ENCODE assay signal across 15 cellular contexts in the genomic region with DNA sequence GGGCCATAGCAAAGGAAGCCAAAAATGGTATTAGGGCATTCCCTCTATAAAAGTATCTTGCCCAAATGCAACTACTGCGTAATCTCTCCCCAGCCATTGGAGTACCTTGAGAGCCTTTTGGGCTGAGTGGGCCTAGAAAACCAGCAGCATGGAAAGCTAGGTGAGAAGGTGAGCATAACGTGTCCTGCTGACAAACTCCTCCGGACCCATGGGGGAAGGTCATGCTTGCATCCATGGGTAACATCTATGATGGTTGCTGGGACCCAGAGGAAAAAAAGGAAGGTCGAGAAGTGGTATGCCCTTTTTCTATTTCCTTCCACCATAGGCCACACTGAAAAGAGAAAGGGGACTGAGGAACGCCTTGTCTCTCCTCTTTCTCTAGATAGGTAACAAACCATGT. TPM values are rescaled to one million over a fixed set of nuclear protein-coding genes. Genes with fewer than 3 reads are reported as not detected.
A peak's percentile ranks its signal among the peaks of the same experiment; 100 is the strongest.
DNase-seq lines count a peak whose midpoint lies in the region; ATAC-seq and TF ChIP-seq lines count a peak whose summit lies in the region.
"Had no signal": no experiment of that assay in that cellular context is flagged by ENCODE, and none has a peak within 500 bp of the region (broad histone marks: within the 10 kb centered on the region; RNA-seq: fewer than 3 reads in every experiment).

No MANE protein-coding gene starts in this region.

- H3K9me3 ChIP-seq in A673 (ENCODE audit: low read depth, low read length, poor library complexity, severe bottlenecking) (peaks cover 49% of the 10 kb centered on the region), fibroblast of lung (ENCODE audit: control insufficient read depth, insufficient read depth, low read depth, low read length) (no peaks in the 10 kb centered on the region)

- no peaks in the 10 kb centered on the region for H3K27me3 ChIP-seq in A673 (replicated peaks; ENCODE audit: insufficient read depth, low read depth, low read length, poor library complexity)
- H3K27me3 ChIP-seq in fibroblast of lung (ENCODE audit: control insufficient read depth, insufficient read depth, low read length) = no peaks in the 10 kb centered on the region

- ATAC-seq in HG03095 (IDR thresholded peaks at IDR 0.05; ENCODE audit: unreplicated experiment) = no peak
- ATAC-seq in Right ventricle myocardium inferior = no peak
- ATAC-seq: left colon had no signal

- H3K9ac ChIP-seq in fibroblast of lung (ENCODE audit: insufficient read depth, low read length) = no peak overlapping the region

- H3K27ac ChIP-seq in A673 (ENCODE audit: low read depth, low read length, poor library complexity, severe bottlenecking) (no peak overlapping the region), fibroblast of lung (ENCODE audit: insufficient read depth, low read length) (no peak overlapping the region)
- H3K27ac ChIP-seq: skin epidermis had no signal

- no peaks in the 10 kb centered on the region for H3K79me2 ChIP-seq in fibroblast of lung (ENCODE audit: control insufficient read depth, insufficient read depth, low read length)

- POLR2A ChIA-PET in A673 (lab: Charles Lee; ENCODE audit: low non-redundant PET) = no interaction called here

- H4K20me1 ChIP-seq in fibroblast of lung (ENCODE audit: control insufficient read depth, extremely low read depth, insufficient read depth, low read length) = no peaks in the 10 kb centered on the region

- TF ChIP-seq CTCF in A673 (conservative IDR thresholded peaks at IDR 0.05; ENCODE audit: low read depth, low read length) (no peak), fibroblast of lung (conservative IDR thresholded peaks at IDR 0.05 in 1 of 2, IDR thresholded peaks at IDR 0.05 in 1 of 2; ENCODE audit: low read depth in 1 of 2, low read length in 2 of 2) (no peak)

- no peak overlapping the region for H2AFZ ChIP-seq in fibroblast of lung (ENCODE audit: low read length)

- CTCF ChIA-PET in A673 (lab: Charles Lee) = no interaction called here

- no peak overlapping the region for H3K4me2 ChIP-seq in fibroblast of lung (ENCODE audit: extremely low read depth, insufficient read depth, low read length)

- DNase-seq in A673 (ENCODE audit: low spot score) (peak; percentile 4), D341Med (ENCODE audit: low spot score) (peak; percentile 30), RPMI7951 (ENCODE audit: low read depth) (peak; percentile 24), fibroblast of lung (ENCODE audit: low read depth in 2 of 2) (peak; percentile 23 to 38), NCI-H128 (lab: John Stamatoyannopoulos, UW; ENCODE audit: unreplicated experiment) (no peak), CD1c-positive myeloid dendritic cell (ENCODE audit: extremely low spot score) (no peak), Right ventricle myocardium inferior (ENCODE audit: missing footprints) (no peak)
- DNase-seq: activated CD4-positive, alpha-beta T cell treated with anti-CD3 and anti-CD28 coated beads, Interleukin-2, amount 10 ng/mL, durations not matched to agents 24 days and 14 days; activated naive CD4-positive, alpha-beta T cell treated with Interleukin-2 at 50 U/mL for 16 hours; C1 segment of cervical spinal cord; left colon; NCI-H1694 treated with DMSO at 0.1 percent for 48 hours; T-helper 1 cell had no signal

- intact Hi-C loops in A673 (cut with micrococcal nuclease; ENCODE audit: unreplicated experiment) = no loop called here
- intact Hi-C loops in Right ventricle myocardium inferior (cut with DNase I) = no loop called here

- no TSS peak for BruUV-seq in A673 (replicated peaks; lab: Mats Ljungman, UMichigan)

- no peaks in the 10 kb centered on the region for H3K36me3 ChIP-seq in A673 (ENCODE audit: insufficient read depth, low read length, poor library complexity, severe bottlenecking)
- H3K36me3 ChIP-seq in fibroblast of lung (ENCODE audit: control insufficient read depth, insufficient read depth, low read length) = no peaks in the 10 kb centered on the region

- H3K4me3 ChIP-seq in A673 (ENCODE audit: low read depth, low read length, poor library complexity, severe bottlenecking) = no peak overlapping the region
- no peak overlapping the region for H3K4me3 ChIP-seq in fibroblast of lung (replicated peaks in 1 of 4; ENCODE audit: control extremely low read depth in 1 of 4, insufficient read depth in 1 of 4, low read depth in 3 of 4, low read length in 4 of 4)
- H3K4me3 ChIP-seq: skin epidermis had no signal

- H3K4me1 ChIP-seq in A673 (ENCODE audit: insufficient read depth, low read length, poor library complexity, severe bottlenecking) (no peaks in the 10 kb centered on the region), fibroblast of lung (ENCODE audit: control insufficient read depth, extremely low read depth, insufficient read depth, low read length) (no peaks in the 10 kb centered on the region)

RNA-seq across cellular contexts. Expression of a gene that starts 57.4 kb away (rescaled TPM):
- total RNA-seq in A673 (2021) (not detected in 2 replicates), fibroblast of lung (0.51 and 1.8 TPM in 2 replicates), Right ventricle myocardium inferior (2.8 TPM)
- total RNA-seq in RPMI7951 (2014; rRNA removed; shearing (Covaris generic)) = 0.12 and 0.88 TPM in 2 replicates
- not detected in 2 replicates for polyA plus RNA-seq in fibroblast of lung
- polyA plus RNA-seq in fibroblast of lung (2012) = not detected in 2 replicates
- not detected in 2 replicates for polyA minus RNA-seq in fibroblast of lung (ENCODE audit: low replicate concordance)
- total RNA-seq: activated CD4-positive, alpha-beta T cell treated with anti-CD3 and anti-CD28 coated beads, Interleukin-2, amount 10 ng/mL, durations not matched to agents 24 days and 14 days had no signal

Comparison
In these comparisons a context has a peak if more than half of its experiments do, and no peak if none do; other contexts are left out.
1. DNase-seq: peak in A673 (single experiment), D341Med (single experiment), RPMI7951 (single experiment) and fibroblast of lung (2 of 2); none in NCI-H128 (single experiment), CD1c-positive myeloid dendritic cell (single experiment) and Right ventricle myocardium inferior (single experiment).